1 cellular context compared by ENCODE assay signal in the genomic region with DNA sequence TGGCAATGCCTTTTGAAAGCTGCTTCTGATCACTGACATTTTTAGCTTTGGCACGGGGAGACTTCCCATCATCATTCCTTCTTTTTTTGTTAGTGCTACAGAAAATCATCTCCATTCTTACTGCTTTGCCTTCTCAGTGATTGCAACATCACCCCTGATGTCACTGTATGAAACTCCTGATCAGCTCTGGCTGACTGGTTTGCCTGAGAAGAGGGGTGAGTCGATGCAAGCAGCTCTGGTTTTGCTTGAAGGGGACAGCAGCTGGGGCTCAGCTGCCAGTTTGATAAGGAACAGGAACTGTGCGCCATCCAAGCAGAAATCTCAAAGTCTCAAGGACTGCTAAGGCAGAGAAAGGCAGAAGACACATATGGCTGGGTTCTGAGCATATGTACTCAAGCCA.
TF ChIP-seq lines count a peak whose summit lies in the region.

No MANE protein-coding gene starts in this region.

TF ChIP-seq in GM12878, 131 proteins besides CTCF, POLR2A, EP300 and RAD21 (continued from another document):
- TF ChIP-seq, protein P1, sequence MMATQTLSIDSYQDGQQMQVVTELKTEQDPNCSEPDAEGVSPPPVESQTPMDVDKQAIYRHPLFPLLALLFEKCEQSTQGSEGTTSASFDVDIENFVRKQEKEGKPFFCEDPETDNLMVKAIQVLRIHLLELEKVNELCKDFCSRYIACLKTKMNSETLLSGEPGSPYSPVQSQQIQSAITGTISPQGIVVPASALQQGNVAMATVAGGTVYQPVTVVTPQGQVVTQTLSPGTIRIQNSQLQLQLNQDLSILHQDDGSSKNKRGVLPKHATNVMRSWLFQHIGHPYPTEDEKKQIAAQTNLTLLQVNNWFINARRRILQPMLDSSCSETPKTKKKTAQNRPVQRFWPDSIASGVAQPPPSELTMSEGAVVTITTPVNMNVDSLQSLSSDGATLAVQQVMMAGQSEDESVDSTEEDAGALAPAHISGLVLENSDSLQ (IDR thresholded peaks at IDR 0.05) = no peak
- TF ChIP-seq ZNF274 (IDR thresholded peaks at IDR 0.05; ENCODE audit: insufficient read depth, insufficient read length) (no peak), TCF3 (IDR thresholded peaks at IDR 0.05; ENCODE audit: borderline replicate concordance, insufficient read depth, low read depth, low read length) (peak; percentile 63; the same call in 1 of the 2 replicates), TCF12 (IDR thresholded peaks at IDR 0.05; ENCODE audit: low read depth, low read length) (peak; percentile 69; the same call in 1 of the 2 replicates), ZBTB4 (CRISPR knock-in tag; IDR thresholded peaks at IDR 0.05) (no peak), NFIC (IDR thresholded peaks at IDR 0.05; ENCODE audit: low read depth, low read length) (no peak), BHLHE40 (IDR thresholded peaks at IDR 0.05; ENCODE audit: borderline replicate concordance in 1 of 2, low read depth in 2 of 2, low read length in 1 of 2) (no peak), SUZ12 (IDR thresholded peaks at IDR 0.05; ENCODE audit: unreplicated experiment) (no peak), IRF5 (IDR thresholded peaks at IDR 0.05; ENCODE audit: borderline replicate concordance) (no peak), CEBPB (IDR thresholded peaks at IDR 0.05; ENCODE audit: borderline replicate concordance in 1 of 2, low read depth in 2 of 2, low read length in 2 of 2) (peak; percentile 16 to 35; a peak in 1 of 4 replicates), FOXK2 (IDR thresholded peaks at IDR 0.05) (no peak), POLR2AphosphoS2 (IDR thresholded peaks at IDR 0.05; ENCODE audit: low read depth, low read length) (no peak)
- TF ChIP-seq, protein P2, sequence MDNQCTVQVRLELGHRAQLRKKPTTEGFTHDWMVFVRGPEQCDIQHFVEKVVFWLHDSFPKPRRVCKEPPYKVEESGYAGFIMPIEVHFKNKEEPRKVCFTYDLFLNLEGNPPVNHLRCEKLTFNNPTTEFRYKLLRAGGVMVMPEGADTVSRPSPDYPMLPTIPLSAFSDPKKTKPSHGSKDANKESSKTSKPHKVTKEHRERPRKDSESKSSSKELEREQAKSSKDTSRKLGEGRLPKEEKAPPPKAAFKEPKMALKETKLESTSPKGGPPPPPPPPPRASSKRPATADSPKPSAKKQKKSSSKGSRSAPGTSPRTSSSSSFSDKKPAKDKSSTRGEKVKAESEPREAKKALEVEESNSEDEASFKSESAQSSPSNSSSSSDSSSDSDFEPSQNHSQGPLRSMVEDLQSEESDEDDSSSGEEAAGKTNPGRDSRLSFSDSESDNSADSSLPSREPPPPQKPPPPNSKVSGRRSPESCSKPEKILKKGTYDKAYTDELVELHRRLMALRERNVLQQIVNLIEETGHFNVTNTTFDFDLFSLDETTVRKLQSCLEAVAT (IDR thresholded peaks at IDR 0.05) = no peak
